Comparison of ENCODE assay signal across 9 cellular contexts in genomic region chr9:69204869-69205268, GRCh38. TPM values are rescaled to one million over a fixed set of nuclear protein-coding genes. Genes with fewer than 3 reads are reported as not detected.
DNase-seq lines count a peak whose midpoint lies in the region; ATAC-seq, FAIRE-seq and TF ChIP-seq lines count a peak whose summit lies in the region.
"Had no signal": no experiment of that assay in that cellular context is flagged by ENCODE, and none has a peak within 500 bp of the region (broad histone marks: within the 10 kb centered on the region; RNA-seq: fewer than 3 reads in every experiment).

No MANE protein-coding gene starts in this region.

- H3K36me3 ChIP-seq in IMR-90 (ENCODE audit: control insufficient read depth, insufficient read depth, low read length) = no peaks in the 10 kb centered on the region
- no peaks in the 10 kb centered on the region for H3K36me3 ChIP-seq in endothelial cell of umbilical vein (ENCODE audit: control insufficient read depth in 2 of 2, extremely low read depth in 1 of 2, insufficient read depth in 2 of 2, low read length in 2 of 2)

- no peak overlapping the region for H3K9ac ChIP-seq in IMR-90 (ENCODE audit: low read depth, low read length)
- H3K9ac ChIP-seq in endothelial cell of umbilical vein (replicated peaks; ENCODE audit: extremely low read depth, insufficient read depth, low read length) = no peak overlapping the region

- H2BK120ac ChIP-seq in IMR-90 (ENCODE audit: low read depth, low read length) = no peak overlapping the region; the same call in 1 of the 2 replicates

- CTCF ChIA-PET in IMR-90 (lab: Yijun Ruan, JAX) = interaction anchor here (0.6 to 2.2 kb wide), 4 partner anchors 12 to 1708 kb away, joined by 3 to 6 read pairs (median 4); no protein-coding TSS in a partner anchor
- CTCF ChIA-PET in endothelial cell of umbilical vein (lab: Charles Lee) = interaction anchor here (0.7 to 1.4 kb wide), 4 partner anchors 11 to 169 kb away, joined by 4 to 8 read pairs (median 6); partner anchors contain the start of gene FXN

- BruUV-seq in IMR-90 (replicated peaks; lab: Mats Ljungman, UMichigan) (no TSS peak), endothelial cell of umbilical vein (replicated peaks; lab: Mats Ljungman, UMichigan) (no TSS peak)

- H3K4ac ChIP-seq in IMR-90 (ENCODE audit: low read depth, low read length) = peak overlapping the region; percentile 51

- H3K27ac ChIP-seq in IMR-90 (ENCODE audit: insufficient read depth, low read length) (peak overlapping the region; percentile 37; the same call in 1 of the 2 replicates), endothelial cell of umbilical vein (ENCODE audit: insufficient read depth, low read depth, low read length) (no peak overlapping the region)

- ATAC-seq in IMR-90 (ENCODE audit: low read depth) (peak; percentile 79), left lobe of liver (peak; percentile 23), HG03521 (IDR thresholded peaks at IDR 0.05; ENCODE audit: unreplicated experiment) (no peak)

- TF ChIP-seq POLR2A in IMR-90 (IDR thresholded peaks at IDR 0.05; ENCODE audit: low read depth, low read length) = no peak
- TF ChIP-seq POLR2A in endothelial cell of umbilical vein (IDR thresholded peaks at IDR 0.05; ENCODE audit: low read depth, low read length) = no peak

- peak overlapping the region; percentile 81 for H3K4me2 ChIP-seq in IMR-90 (ENCODE audit: low read depth, low read length)
- H3K4me2 ChIP-seq in endothelial cell of umbilical vein (ENCODE audit: insufficient read depth, low read length) = no peak overlapping the region

- dilution Hi-C loops in IMR-90 (cut with HindIII; ENCODE audit: low sequenced_read_pairs, unreplicated experiment) (no loop called here), endothelial cell of umbilical vein (cut with MboI; ENCODE audit: extremely low pct_ligation_motif_present, low sequenced_read_pairs) (loop anchor here (10.0 kb wide), 1 partner anchor 50 kb away; no protein-coding TSS in a partner anchor)

- H3K79me2 ChIP-seq in endothelial cell of umbilical vein (ENCODE audit: control insufficient read depth, insufficient read depth, low read length) = peaks cover 90% of the 10 kb centered on the region

- H2AK9ac ChIP-seq in IMR-90 (replicated peaks; ENCODE audit: low read depth, low read length, poor library complexity) = peak overlapping the region; percentile 10

- H3K23ac ChIP-seq in IMR-90 (ENCODE audit: low read depth, low read length) = no peak overlapping the region

- no peak overlapping the region for H4K91ac ChIP-seq in IMR-90 (ENCODE audit: insufficient read depth, low read depth, low read length)

- H4K20me1 ChIP-seq in IMR-90 (ENCODE audit: insufficient read depth, low read length) = peaks cover 19% of the 10 kb centered on the region; the same call in 1 of the 2 replicates
- H4K20me1 ChIP-seq in endothelial cell of umbilical vein (replicated peaks; ENCODE audit: control insufficient read depth, extremely low read depth, insufficient read depth, low read length) = no peaks in the 10 kb centered on the region

- in situ Hi-C loops in IMR-90 (cut with MboI; ENCODE audit: low sequenced_read_pairs) = no loop called here

- POLR2A ChIA-PET in IMR-90 (lab: Charles Lee; ENCODE audit: unreplicated experiment) = no interaction called here
- POLR2A ChIA-PET in endothelial cell of umbilical vein (lab: Charles Lee) = no interaction called here

- H3K79me1 ChIP-seq in IMR-90 (ENCODE audit: low read depth in 1 of 2, low read length in 2 of 2) = peaks cover 29 to 62% of the 10 kb centered on the region in 2 experiments

- TF ChIP-seq RAD21 in IMR-90 (IDR thresholded peaks at IDR 0.05; ENCODE audit: low read length) = no peak

- no peak overlapping the region for H2AK5ac ChIP-seq in IMR-90 (ENCODE audit: low read depth, low read length)

- H3K27me3 ChIP-seq in IMR-90 (ENCODE audit: control insufficient read depth, insufficient read depth, low read length) (no peaks in the 10 kb centered on the region), endothelial cell of umbilical vein (ENCODE audit: control insufficient read depth in 2 of 2, insufficient read depth in 2 of 2, low read length in 2 of 2) (no peaks in the 10 kb centered on the region)

- whole genome bisulfite sequencing in IMR-90 (ENCODE audit: extremely low coverage in 2 of 2, insufficient read length in 1 of 2), 2 experiments = no CpG with 5 or more reads among the region's 7 CpGs

- H3K9me3 ChIP-seq in IMR-90 (ENCODE audit: control insufficient read depth, insufficient read depth, low read length) = no peaks in the 10 kb centered on the region
- no peaks in the 10 kb centered on the region for H3K9me3 ChIP-seq in endothelial cell of umbilical vein (replicated peaks; ENCODE audit: control insufficient read depth, insufficient read depth, low read length)

- 0 out of 2 replicates have a peak overlapping the region, but pooled peaks have one; percentile 35 for H3K14ac ChIP-seq in IMR-90 (replicated peaks; ENCODE audit: low read depth, low read length)

- TF ChIP-seq CTCF in IMR-90 (conservative IDR thresholded peaks at IDR 0.05; ENCODE audit: low read depth, low read length) (no peak), endothelial cell of umbilical vein (IDR thresholded peaks at IDR 0.05; ENCODE audit: extremely low read depth in 1 of 2, insufficient read depth in 1 of 2, low read depth in 1 of 2, low read length in 2 of 2) (no peak)

- peak overlapping the region; percentile 16; the same call in 1 of the 2 replicates for H3K18ac ChIP-seq in IMR-90 (ENCODE audit: low read depth, low read length)

- H2AFZ ChIP-seq in IMR-90 (replicated peaks; ENCODE audit: low read length, poor library complexity) (peak overlapping the region; percentile 63), endothelial cell of umbilical vein (ENCODE audit: low read depth, low read length) (no peak overlapping the region)

- peaks cover 19% of the 10 kb centered on the region for H3K9me1 ChIP-seq in IMR-90 (ENCODE audit: insufficient read depth, low read length)
- no peaks in the 10 kb centered on the region for H3K9me1 ChIP-seq in endothelial cell of umbilical vein (replicated peaks; ENCODE audit: control insufficient read depth, extremely low read depth, insufficient read depth, low read length)

- peaks cover 8% of the 10 kb centered on the region for H3K4me1 ChIP-seq in IMR-90 (ENCODE audit: control insufficient read depth, insufficient read depth, low read length)
- no peaks in the 10 kb centered on the region for H3K4me1 ChIP-seq in endothelial cell of umbilical vein (ENCODE audit: control insufficient read depth, extremely low read depth, insufficient read depth, low read length)

- H4K8ac ChIP-seq in IMR-90 (ENCODE audit: low read depth in 2 of 2, low read length in 2 of 2) = peak overlapping the region in 1 of 2 experiments; percentile 22; a peak in 2 of 4 replicates

- DNase-seq in IMR-90 = peak; percentile 69
- DNase-seq in endothelial cell of umbilical vein (ENCODE audit: low read depth, low spot score) = no peak
- no peak for DNase-seq in left lobe of liver (ENCODE audit: low spot score)
- DNase-seq in superior temporal gyrus (ENCODE audit: extremely low spot score) = peak; percentile 94
- no peak for DNase-seq in MV-4-11 (lab: John Stamatoyannopoulos, UW)
- DNase-seq in T-helper 1 cell = no peak
- DNase-seq in activated CD4-positive, alpha-beta T cell treated with anti-CD3 and anti-CD28 coated beads, Interleukin-2, amount 50 U/mL, for 1 hour = no peak
- DNase-seq: DMS79 had no signal

- H2BK5ac ChIP-seq in IMR-90 (ENCODE audit: low read depth, low read length, poor library complexity, severe bottlenecking) = no peak overlapping the region

- H3K4me3 ChIP-seq in IMR-90 (ENCODE audit: insufficient read depth, low read depth, low read length) (peak overlapping the region; percentile 10; the same call in 1 of the 2 replicates), endothelial cell of umbilical vein (replicated peaks in 1 of 3; ENCODE audit: insufficient read depth in 1 of 3, low read depth in 1 of 3, low read length in 3 of 3) (no peak overlapping the region)

- no peak overlapping the region for H3K56ac ChIP-seq in IMR-90 (ENCODE audit: extremely low read depth, insufficient read depth, low read length)

- peak; percentile 37 for FAIRE-seq in endothelial cell of umbilical vein (lab: Jason Lieb, UNC)

- intact Hi-C loops in IMR-90 (cut with micrococcal nuclease) (no loop called here), endothelial cell of umbilical vein (cut with micrococcal nuclease) (no loop called here)

- no peak overlapping the region for H2BK20ac ChIP-seq in IMR-90 (ENCODE audit: low read depth, low read length)

- H2BK15ac ChIP-seq in IMR-90 (ENCODE audit: low read depth, low read length) = no peak overlapping the region

- H4K5ac ChIP-seq in IMR-90 (ENCODE audit: low read depth, low read length) = peak overlapping the region; percentile 53; the same call in 1 of the 2 replicates

TF ChIP-seq in IMR-90, 13 proteins besides CTCF, POLR2A, EP300 and RAD21 (continues in another document):
- 0 out of 2 replicates have a peak, but pooled peaks have one; percentile 36 for TF ChIP-seq MXI1 (IDR thresholded peaks at IDR 0.05; ENCODE audit: borderline replicate concordance, low read depth, low read length)

TF ChIP-seq in endothelial cell of umbilical vein, 7 proteins besides CTCF, POLR2A, EP300 and RAD21 (continues in another document):
- TF ChIP-seq EZH2 (IDR thresholded peaks at IDR 0.05; ENCODE audit: borderline replicate concordance, low read depth, low read length, severe bottlenecking) (no peak), MYC (IDR thresholded peaks at IDR 0.05; ENCODE audit: low read depth, low read length) (no peak), MAX (IDR thresholded peaks at IDR 0.05; ENCODE audit: insufficient read depth, insufficient read length) (no peak), POLR2AphosphoS5 (IDR thresholded peaks at IDR 0.05; ENCODE audit: insufficient read depth, low read depth, low read length) (no peak), GATA2 (IDR thresholded peaks at IDR 0.05; ENCODE audit: insufficient read depth, insufficient read length, low read depth, low read length) (no peak)

RNA-seq across cellular contexts. Expression of gene TJP2, which starts 30.8 kb away (rescaled TPM):
- 49.3 and 53.6 TPM in 2 replicates for total RNA-seq in IMR-90 (2012; rRNA removed)
- 38.3 and 40.2 TPM in 2 replicates for polyA plus RNA-seq in IMR-90 (2012; rRNA removed)
- 19.5 and 21.8 TPM in 2 replicates for polyA plus RNA-seq in IMR-90 (2012; cell fraction: cytosol; rRNA removed)
- polyA plus RNA-seq in IMR-90 (2012; cell fraction: nucleus; rRNA removed; ENCODE audit: low replicate concordance) = 40.5 and 57.5 TPM in 2 replicates
- 167 and 168 TPM in 2 replicates for total RNA-seq in endothelial cell of umbilical vein
- polyA plus RNA-seq in endothelial cell of umbilical vein = 75.2 and 83.0 TPM in 2 replicates
- polyA plus RNA-seq in endothelial cell of umbilical vein (2011; cell fraction: cytosol; rRNA removed) = 66.2 and 67.4 TPM in 2 replicates
- 166 and 182 TPM in 2 replicates for polyA plus RNA-seq in endothelial cell of umbilical vein (2011; cell fraction: nucleus; rRNA removed)
- polyA plus RNA-seq in endothelial cell of umbilical vein (2012) = 103 and 130 TPM in 2 replicates
- polyA minus RNA-seq in endothelial cell of umbilical vein = 125 and 131 TPM in 2 replicates
- 22.0 TPM for polyA minus RNA-seq in endothelial cell of umbilical vein (2011; cell fraction: cytosol; rRNA and poly(A)+ RNA removed)
- 133 and 134 TPM in 2 replicates for polyA minus RNA-seq in endothelial cell of umbilical vein (2011; cell fraction: nucleus; rRNA and poly(A)+ RNA removed)
- total RNA-seq in left lobe of liver = 81.2 TPM

Comparison
In these comparisons a context has a peak if more than half of its experiments do, and no peak if none do; other contexts are left out.
1. DNase-seq: peak in IMR-90 (single experiment) and superior temporal gyrus (single experiment); none in endothelial cell of umbilical vein (single experiment), left lobe of liver (single experiment), MV-4-11 (single experiment), T-helper 1 cell (0 of 5) and activated CD4-positive, alpha-beta T cell treated with anti-CD3 and anti-CD28 coated beads, Interleukin-2, amount 50 U/mL, for 1 hour (single experiment).